13 cellular contexts compared by ENCODE assay signal in genomic region chr6:11209941-11210340, GRCh38. TPM values are rescaled to one million over a fixed set of nuclear protein-coding genes. Genes with fewer than 3 reads are reported as not detected.
DNase-seq lines count a peak whose midpoint lies in the region; ATAC-seq and TF ChIP-seq lines count a peak whose summit lies in the region.
"Had no signal": no experiment of that assay in that cellular context is flagged by ENCODE, and none has a peak within 500 bp of the region (broad histone marks: within the 10 kb centered on the region; RNA-seq: fewer than 3 reads in every experiment).

No MANE protein-coding gene starts in this region.

- intact Hi-C loops in spleen (cut with DNase I; ENCODE audit: low total_unique reads), result no loop called here

- TF ChIP-seq CTCF in spleen (IDR thresholded peaks at IDR 0.05 in 8 of 11, conservative IDR thresholded peaks at IDR 0.05 in 3 of 11) (no peak), Peyer's patch (IDR thresholded peaks at IDR 0.05) (no peak)

- 76 to 87% (median 82%) methylated on average over 2 of the region's 2 CpGs for WGBS in spleen, 5 donors

- H3K27me3 Mint-ChIP-seq in immature natural killer cell (ENCODE audit: low read depth in 3 of 3), result peaks cover 0 to 5% (median 5%) of the 10 kb centered on the region in 3 donors
- H3K27me3 Mint-ChIP-seq: activated T-cell treated with anti-CD3 and anti-CD28 coated beads, Interleukin-2, amount 50 U/mL, for 24 hours had no signal

- DNase-seq in EL (peak; percentile 66), astrocyte of the hippocampus (ENCODE audit: low read depth, low spot score) (peak; percentile 45), immature natural killer cell (no peak), spleen (no peak), NCI-H510A treated with DMSO at 0.1 percent for 48 hours (lab: John Stamatoyannopoulos, UW) (no peak), Peyer's patch (no peak)
- DNase-seq: activated T-cell treated with anti-CD3 and anti-CD28 coated beads, Interleukin-2, amount 50 U/mL, for 24 hours; caudate nucleus; Kasumi-1 had no signal

- H3K9me3 Mint-ChIP-seq in immature natural killer cell, result no peaks in the 10 kb centered on the region
- H3K9me3 Mint-ChIP-seq: activated T-cell treated with anti-CD3 and anti-CD28 coated beads, Interleukin-2, amount 50 U/mL, for 24 hours had no signal

- H3K36me3 ChIP-seq in spleen, result peaks cover 0 to 99% (median 24%) of the 10 kb centered on the region in 6 donors
- peaks cover 0 to 85% (median 0%) of the 10 kb centered on the region in 3 donors for H3K36me3 ChIP-seq in Peyer's patch

- H3K9me3 ChIP-seq in spleen, result no peaks in the 10 kb centered on the region
- H3K9me3 ChIP-seq in Peyer's patch, result no peaks in the 10 kb centered on the region

- ATAC-seq in GM19023 (IDR thresholded peaks at IDR 0.05; ENCODE audit: unreplicated experiment), result no peak
- ATAC-seq in GM21529 (IDR thresholded peaks at IDR 0.05; ENCODE audit: unreplicated experiment), result no peak
- ATAC-seq: GM12878 had no signal

- H3K4me3 ChIP-seq in spleen, result no peak overlapping the region
- no peak overlapping the region for H3K4me3 ChIP-seq in Peyer's patch
- H3K4me3 ChIP-seq: GM12878 had no signal

- peaks cover 26 to 51% (median 32%) of the 10 kb centered on the region in 3 donors for H3K36me3 Mint-ChIP-seq in immature natural killer cell

- peaks cover 90 to 91% of the 10 kb centered on the region in 2 donors for H3K4me1 Mint-ChIP-seq in immature natural killer cell

- H3K27ac ChIP-seq in spleen, result peak overlapping the region in 6 of 8 donors; percentile 20 to 80 (median 48)
- H3K27ac ChIP-seq in Peyer's patch, result no peak overlapping the region
- H3K27ac ChIP-seq: VCaP had no signal

- no peak for TF ChIP-seq POLR2A in spleen (IDR thresholded peaks at IDR 0.05)
- no peak for TF ChIP-seq POLR2A in Peyer's patch (IDR thresholded peaks at IDR 0.05)

- H3K4me3 Mint-ChIP-seq in immature natural killer cell, result peak overlapping the region in 2 of 5 donors; percentile 6 to 41
- H3K4me3 Mint-ChIP-seq: activated T-cell treated with anti-CD3 and anti-CD28 coated beads, Interleukin-2, amount 50 U/mL, for 24 hours had no signal

- no peaks in the 10 kb centered on the region for H3K27me3 ChIP-seq in spleen (replicated peaks in 1 of 7)
- H3K27me3 ChIP-seq in Peyer's patch, result no peaks in the 10 kb centered on the region

- H3K4me1 ChIP-seq in spleen (peaks cover 0 to 100% (median 60%) of the 10 kb centered on the region in 6 donors), Peyer's patch (peaks cover 0 to 57% (median 2%) of the 10 kb centered on the region in 4 donors)

- H3K27ac Mint-ChIP-seq in immature natural killer cell, result peak overlapping the region; percentile 65 to 98 (median 88)
- H3K27ac Mint-ChIP-seq: activated T-cell treated with anti-CD3 and anti-CD28 coated beads, Interleukin-2, amount 50 U/mL, for 24 hours had no signal

RNA-seq across cellular contexts. Expression of gene NEDD9, which starts 22.5 kb away (rescaled TPM):
- polyA plus RNA-seq in immature natural killer cell (10 to 100 TPM; 26.2 to 73.6 (median 27.6) TPM), spleen (10 to 100 TPM; 16.1 to 21.3 (median 18.2) TPM)
- total RNA-seq in spleen (100 to 1,000 TPM in 6 of 7 donors, 10 to 100 TPM in 1; 94.1 to 208 (median 124) TPM), Peyer's patch (10 to 100 TPM; 63.9 to 97.0 (median 87.5) TPM)

Comparison
In these comparisons a context has a peak if more than half of its experiments do, and no peak if none do; other contexts are left out.
1. DNase-seq: peak in EL (single experiment) and astrocyte of the hippocampus (single experiment); none in immature natural killer cell (0 of 3), spleen (single experiment), NCI-H510A treated with DMSO at 0.1 percent for 48 hours (single experiment) and Peyer's patch (0 of 3).
2. H3K27ac ChIP-seq: peak in spleen (6 of 8); none in Peyer's patch (0 of 4).